ENCODE assay signal across 8 cellular contexts in genomic region chr14:50860478-50861086, GRCh38. TPM values are rescaled to one million over a fixed set of nuclear protein-coding genes. Genes with fewer than 3 reads are reported as not detected.
DNase-seq lines count a peak whose midpoint lies in the region; ATAC-seq and TF ChIP-seq lines count a peak whose summit lies in the region.

No MANE protein-coding gene starts in this region.

- TF ChIP-seq CTCF in lower lobe of right lung (IDR thresholded peaks at IDR 0.05) = peak; percentile 80

- peak; percentile 52 for ATAC-seq in HG03571 (IDR thresholded peaks at IDR 0.05; ENCODE audit: unreplicated experiment)
- peak; percentile 75 to 92 for ATAC-seq in lower lobe of right lung
- ATAC-seq in GM19324 (IDR thresholded peaks at IDR 0.05; ENCODE audit: low FRiP score, unreplicated experiment) = no peak

- H3K4me3 ChIP-seq in lower lobe of right lung = peak overlapping the region; percentile 65

- DNase-seq in DMS53 treated with DMSO at 0.1 percent for 48 hours (lab: John Stamatoyannopoulos, UW; ENCODE audit: unreplicated experiment) (peak; percentile 65), NCI-H69 (lab: John Stamatoyannopoulos, UW) (peak; percentile 95), ecto neural progenitor cell (ENCODE audit: low spot score) (peak; percentile 85), lower lobe of right lung (peak; percentile 81)
- peak; percentile 94 to 95 for DNase-seq in activated CD4-positive, alpha-beta T cell treated with anti-CD3 and anti-CD28 coated beads, Interleukin-2, amount 50 U/mL, for 48 hours
- peak; percentile 78 to 87 for DNase-seq in stimulated activated CD4-positive, alpha-beta T cell treated with anti-CD3 and anti-CD28 coated beads, Interleukin-4, amount 100 ng/mL, for 48 hours (ENCODE audit: low read depth in 2 of 2)

- H3K27ac ChIP-seq in lower lobe of right lung = no peak overlapping the region

- H3K9me3 ChIP-seq in lower lobe of right lung = no peaks in the 10 kb centered on the region

- H3K36me3 ChIP-seq in lower lobe of right lung = no peaks in the 10 kb centered on the region

- no peaks in the 10 kb centered on the region for H3K27me3 ChIP-seq in lower lobe of right lung (ENCODE audit: low read depth)

- H3K4me1 ChIP-seq in lower lobe of right lung = peaks cover 14% of the 10 kb centered on the region

- intact Hi-C loops in lower lobe of right lung (cut with DNase I) = no loop called here

RNA-seq across cellular contexts. Expression of gene ABHD12B, which starts 11.3 kb away (rescaled TPM):
- total RNA-seq in lower lobe of right lung = not detected

RNA-seq across cellular contexts. Expression of gene NIN, which starts 29.6 kb away (rescaled TPM):
- 45.9 TPM for total RNA-seq in lower lobe of right lung
